In genomic region chrX:110317820-110318663, GRCh38 we compare ENCODE assay signal across 1 cellular context.
TF ChIP-seq lines count a peak whose summit lies in the region.

TSS of gene AMMECR1 (minus strand) at chrX:110318085. CDS start at chrX:110318071, 14 bp downstream.

TF ChIP-seq in K562, 482 proteins besides CTCF, POLR2A, EP300 and RAD21 (continued from another document):
- TF ChIP-seq CBFA2T3 (IDR thresholded peaks at IDR 0.05): no peak
